9 cellular contexts compared by ENCODE assay signal in genomic region chr11:22807855-22808558, GRCh38. TPM values are rescaled to one million over a fixed set of nuclear protein-coding genes. Genes with fewer than 3 reads are reported as not detected.
A peak's percentile ranks its signal among the peaks of the same experiment; 100 is the strongest.
DNase-seq lines count a peak whose midpoint lies in the region; ATAC-seq and TF ChIP-seq lines count a peak whose summit lies in the region.
"Had no signal": no experiment of that assay in that cellular context is flagged by ENCODE, and none has a peak within 500 bp of the region (broad histone marks: within the 10 kb centered on the region; RNA-seq: fewer than 3 reads in every experiment).

No MANE protein-coding gene starts in this region.

- H3K4me3 ChIP-seq in GM23248, result no peak overlapping the region

- H3K36me3 Mint-ChIP-seq in glutamatergic neuron (ENCODE audit: unreplicated experiment), result peaks cover 11% of the 10 kb centered on the region
- peaks cover 6% of the 10 kb centered on the region for H3K36me3 Mint-ChIP-seq in type B pancreatic cell

- in situ Hi-C loops in GM23248 (cut with MboI), result no loop called here

- no peak overlapping the region for H2AFZ ChIP-seq in GM23248

- 53 to 54% methylated on average over 2 of the region's 2 CpGs for WGBS in GM23248 (ENCODE audit: low coverage in 1 of 2, low lambda C conversion rate in 2 of 2, missing lambda C conversion rate in 2 of 2), 2 experiments

- H3K4me1 ChIP-seq in GM23248 (ENCODE audit: insufficient read depth), result no peaks in the 10 kb centered on the region

- H3K9me3 Mint-ChIP-seq in glutamatergic neuron (ENCODE audit: unreplicated experiment) (peaks cover 2% of the 10 kb centered on the region), type B pancreatic cell (peaks cover 4% of the 10 kb centered on the region)

- H3K27me3 ChIP-seq in GM23248 (replicated peaks; ENCODE audit: insufficient read depth), result no peaks in the 10 kb centered on the region

- H3K4me2 ChIP-seq in GM23248 (ENCODE audit: unreplicated experiment), result no peak overlapping the region

- H3K27ac ChIP-seq in GM23248, result no peak overlapping the region

- H3K4me3 Mint-ChIP-seq in glutamatergic neuron (ENCODE audit: unreplicated experiment), result no peak overlapping the region
- no peak overlapping the region for H3K4me3 Mint-ChIP-seq in type B pancreatic cell

- H3K4me1 Mint-ChIP-seq in glutamatergic neuron (ENCODE audit: low read depth, unreplicated experiment), result peaks cover 22% of the 10 kb centered on the region
- H3K4me1 Mint-ChIP-seq in type B pancreatic cell (ENCODE audit: unreplicated experiment), result peaks cover 4% of the 10 kb centered on the region

- H3K9ac ChIP-seq in GM23248, result no peak overlapping the region

- peak; percentile 95 for ATAC-seq in GM18861 (IDR thresholded peaks at IDR 0.05; ENCODE audit: unreplicated experiment)
- ATAC-seq in HG03575 (IDR thresholded peaks at IDR 0.05; ENCODE audit: extremely low read depth, insufficient number of reproducible peaks, low FRiP score, unreplicated experiment), result peak; percentile 88

- no peaks in the 10 kb centered on the region for H3K27me3 Mint-ChIP-seq in glutamatergic neuron (ENCODE audit: unreplicated experiment)
- no peaks in the 10 kb centered on the region for H3K27me3 Mint-ChIP-seq in type B pancreatic cell

- H4K20me1 ChIP-seq in GM23248 (ENCODE audit: insufficient read depth), result no peaks in the 10 kb centered on the region

- DNase-seq in GM23248, result peak; percentile 2
- DNase-seq in glutamatergic neuron, result no peak
- DNase-seq in mucosa of gallbladder (ENCODE audit: low spot score), result no peak
- DNase-seq in type B pancreatic cell (ENCODE audit: extremely low spot score, unreplicated experiment), result no peak
- DNase-seq in activated CD8-positive, alpha-beta memory T cell treated with anti-CD3 and anti-CD28 coated beads, Interleukin-2, amount 50 U/mL, for 48 hours, result no peak
- DNase-seq in NCI-H526 (lab: John Stamatoyannopoulos, UW), result no peak
- DNase-seq: NCI-H526 treated with DMSO at 0.1 percent for 48 hours had no signal

- H3K27ac Mint-ChIP-seq in glutamatergic neuron (ENCODE audit: unreplicated experiment) (peak overlapping the region; percentile 63), type B pancreatic cell (no peak overlapping the region)

- no peaks in the 10 kb centered on the region for H3K36me3 ChIP-seq in GM23248 (ENCODE audit: low read depth)

- H3K9me3 ChIP-seq in GM23248 (ENCODE audit: low read depth), result no peaks in the 10 kb centered on the region

- no peaks in the 10 kb centered on the region for H3K9me2 ChIP-seq in GM23248 (ENCODE audit: insufficient read depth)

- no peaks in the 10 kb centered on the region for H3F3A ChIP-seq in GM23248 (ENCODE audit: insufficient read depth)

- no peak for TF ChIP-seq CTCF in glutamatergic neuron (IDR thresholded peaks at IDR 0.05; ENCODE audit: partially characterized antibody, unreplicated experiment)
- TF ChIP-seq CTCF in type B pancreatic cell (conservative IDR thresholded peaks at IDR 0.05), result no peak

- H3K79me2 ChIP-seq in GM23248 (ENCODE audit: insufficient read depth), result no peaks in the 10 kb centered on the region

RNA-seq across cellular contexts. Expression of gene SVIP, which starts 21.6 kb away (rescaled TPM):
- 0.51 and 0.54 TPM in 2 replicates for total RNA-seq in GM23248 (2014; rRNA removed; shearing (Covaris generic))
- 2.4 and 4.2 TPM in 2 replicates for polyA plus RNA-seq in GM23248 (2016; fragmentation: Nextera tagmentation; extraction: Ambion mirVana)
- 255 TPM for total RNA-seq in glutamatergic neuron (ENCODE audit: unreplicated experiment)
- total RNA-seq in mucosa of gallbladder, result 34.8 TPM
- 26.5 and 30.1 TPM in 2 replicates for total RNA-seq in type B pancreatic cell (ENCODE audit: low replicate concordance)

RNA-seq across cellular contexts. Expression of gene CCDC179, which starts 52.3 kb away (rescaled TPM):
- not detected in 2 replicates for total RNA-seq in GM23248 (2014; rRNA removed; shearing (Covaris generic))
- not detected in 2 replicates for polyA plus RNA-seq in GM23248 (2016; fragmentation: Nextera tagmentation; extraction: Ambion mirVana)
- total RNA-seq in glutamatergic neuron (ENCODE audit: unreplicated experiment) (not detected), mucosa of gallbladder (not detected), type B pancreatic cell (ENCODE audit: low replicate concordance) (not detected in 2 replicates)

Comparison
In these comparisons a context has a peak if more than half of its experiments do, and no peak if none do; other contexts are left out.
1. RNA of gene SVIP, which starts 21.6 kb away (total RNA-seq): 255 TPM in glutamatergic neuron (single experiment), 34.8 TPM in mucosa of gallbladder (single experiment) and 26.5 to 30.1 TPM in type B pancreatic cell; 0.51 to 0.54 TPM in GM23248; every median in the first group is over 10 times any median in the second.